In genomic region chr11:132450631-132451030, GRCh38 we compare ENCODE assay signal across 1 cellular context.
TF ChIP-seq lines count a peak whose summit lies in the region.

No MANE protein-coding gene starts in this region.

TF ChIP-seq in GM23338, 12 proteins besides CTCF, POLR2A, EP300 and RAD21 (continued from another document):
- TF ChIP-seq ZNF462 (CRISPR knock-in tag; IDR thresholded peaks at IDR 0.05) (no peak), ZNF114 (CRISPR knock-in tag; IDR thresholded peaks at IDR 0.05) (no peak), CREB1 (CRISPR knock-in tag; IDR thresholded peaks at IDR 0.05; ENCODE audit: low read depth) (no peak), REST (IDR thresholded peaks at IDR 0.05; ENCODE audit: unreplicated experiment) (no peak), JUNB (IDR thresholded peaks at IDR 0.05; ENCODE audit: unreplicated experiment) (no peak)
